In genomic region chr13:51966186-51966585, GRCh38 we compare ENCODE assay signal across 7 cellular contexts.
"Had no signal": no experiment of that assay in that cellular context is flagged by ENCODE, and none has a peak within 500 bp of the region (broad histone marks: within the 10 kb centered on the region; RNA-seq: fewer than 3 reads in every experiment).

No MANE protein-coding gene starts in this region.

- H3K4me3 ChIP-seq: GM23338 had no signal

- H3K27ac Mint-ChIP-seq: GM23338 had no signal

- H3K4me1 Mint-ChIP-seq: GM23338, H9 had no signal

- H3K4me3 Mint-ChIP-seq: GM23338, H9, IgD-negative memory B cell had no signal

- H3K9me3 Mint-ChIP-seq: GM23338, H9, IgD-negative memory B cell had no signal

- DNase-seq: H9, HCEC 1CT, KBM-7 had no signal

- ATAC-seq: GM23338, HepG2 had no signal

- H2AFZ ChIP-seq: GM23338 had no signal

- H3K4me2 ChIP-seq: GM23338 had no signal

- H3K36me3 Mint-ChIP-seq: IgD-negative memory B cell had no signal

- H3K27ac ChIP-seq: HL-60 had no signal
